In the genomic region with DNA sequence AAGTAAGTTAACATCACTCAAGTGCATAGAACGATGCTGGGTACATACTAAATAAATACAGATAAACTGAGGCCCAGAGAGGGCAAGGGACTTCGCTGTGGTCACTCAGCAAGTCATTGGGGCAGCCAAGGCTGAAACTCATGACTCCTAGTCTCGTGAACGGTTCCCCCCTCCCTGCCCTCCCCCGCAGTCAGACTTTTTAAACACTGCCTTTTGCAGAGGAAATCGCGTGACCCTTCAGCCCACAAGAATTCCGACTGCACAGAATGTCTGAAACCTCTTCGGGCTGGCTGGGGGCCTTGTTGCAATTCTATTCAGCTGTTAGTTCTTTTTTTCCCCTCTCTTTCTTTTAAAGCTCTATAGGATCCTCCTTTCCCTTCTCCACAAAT, we compare ENCODE assay signal across 8 cellular contexts. TPM values are rescaled to one million over a fixed set of nuclear protein-coding genes. Genes with fewer than 3 reads are reported as not detected.
DNase-seq lines count a peak whose midpoint lies in the region; ATAC-seq and TF ChIP-seq lines count a peak whose summit lies in the region.

No MANE protein-coding gene starts in this region.

- CTCF ChIA-PET in AG04449 (lab: Yijun Ruan, JAX): interaction anchor here (1.2 kb wide), 1 partner anchor 9 kb away, joined by 4 read pairs; no protein-coding TSS in a partner anchor
- CTCF ChIA-PET in activated CD4-positive, alpha-beta memory T cell treated with anti-CD3 and anti-CD28 coated beads, Interleukin-2, amount 10 ng/mL, durations not matched to agents 7 days and 5 days (lab: Charles Lee): interaction anchor here (1.0 kb wide), 1 partner anchor 27 kb away, joined by 3 read pairs; no protein-coding TSS in a partner anchor

- TF ChIP-seq CTCF in AG04449 (IDR thresholded peaks at IDR 0.05; ENCODE audit: insufficient read depth, low read length, missing control alignments): no peak
- TF ChIP-seq CTCF in fibroblast of pulmonary artery (IDR thresholded peaks at IDR 0.05; ENCODE audit: low read length, missing control alignments): no peak
- TF ChIP-seq CTCF in psoas muscle (IDR thresholded peaks at IDR 0.05): no peak

- intact Hi-C loops in psoas muscle (cut with DNase I): no loop called here

- POLR2A ChIA-PET in AG04449 (lab: Yijun Ruan, JAX): interaction anchor here (1.0 kb wide), 1 partner anchor 24 kb away, joined by 3 read pairs; no protein-coding TSS in a partner anchor
- POLR2A ChIA-PET in activated CD4-positive, alpha-beta memory T cell treated with anti-CD3 and anti-CD28 coated beads, Interleukin-2, amount 10 ng/mL, durations not matched to agents 7 days and 5 days (lab: Charles Lee): interaction anchor here (1.0 to 1.6 kb wide), 5 partner anchors 15 to 84 kb away, joined by 3 to 9 read pairs (median 4); no protein-coding TSS in a partner anchor

- H3K4me3 ChIP-seq in AG04449 (ENCODE audit: low read depth, low read length): no peak overlapping the region
- no peak overlapping the region for H3K4me3 ChIP-seq in fibroblast of pulmonary artery (replicated peaks; ENCODE audit: low read depth, low read length)
- H3K4me3 ChIP-seq in psoas muscle: no peak overlapping the region
- no peak overlapping the region for H3K4me3 ChIP-seq in H7 (ENCODE audit: insufficient read depth, low read depth, low read length)

- peak overlapping the region; percentile 98 for H3K27ac Mint-ChIP-seq in activated CD4-positive, alpha-beta memory T cell treated with anti-CD3 and anti-CD28 coated beads, Interleukin-2, amount 10 ng/mL, durations not matched to agents 7 days and 5 days

- peaks cover 2% of the 10 kb centered on the region for H3K36me3 Mint-ChIP-seq in activated CD4-positive, alpha-beta memory T cell treated with anti-CD3 and anti-CD28 coated beads, Interleukin-2, amount 10 ng/mL, durations not matched to agents 7 days and 5 days (ENCODE audit: low read depth)

- peaks cover 38% of the 10 kb centered on the region for H3K4me1 Mint-ChIP-seq in activated CD4-positive, alpha-beta memory T cell treated with anti-CD3 and anti-CD28 coated beads, Interleukin-2, amount 10 ng/mL, durations not matched to agents 7 days and 5 days

- 45 to 59% (median 57%) methylated on average over 9 of the region's 9 CpGs for WGBS in psoas muscle, 3 donors

- H3K27ac ChIP-seq in psoas muscle: peak overlapping the region; percentile 50

- H3K9me3 Mint-ChIP-seq in activated CD4-positive, alpha-beta memory T cell treated with anti-CD3 and anti-CD28 coated beads, Interleukin-2, amount 10 ng/mL, durations not matched to agents 7 days and 5 days: no peaks in the 10 kb centered on the region

- H3K27me3 ChIP-seq in psoas muscle (ENCODE audit: insufficient read depth in 3 of 3, low read length in 2 of 3) (no peaks in the 10 kb centered on the region), H7 (ENCODE audit: control insufficient read depth, insufficient read depth, low read length) (no peaks in the 10 kb centered on the region)

- H3K4me1 ChIP-seq in psoas muscle: peaks cover 34% of the 10 kb centered on the region

- DNase-seq in AG04449 (ENCODE audit: low read depth, low spot score): peak; percentile 91
- peak; percentile 65 for DNase-seq in activated CD4-positive, alpha-beta memory T cell treated with anti-CD3 and anti-CD28 coated beads, Interleukin-2, amount 10 ng/mL, durations not matched to agents 7 days and 5 days
- DNase-seq in fibroblast of pulmonary artery (ENCODE audit: low read depth): peak; percentile 98
- DNase-seq in psoas muscle: peak; percentile 67 to 69
- no peak for DNase-seq in H7
- no peak for DNase-seq in SHP77 (lab: John Stamatoyannopoulos, UW)

- ATAC-seq in GM19025 (IDR thresholded peaks at IDR 0.05; ENCODE audit: low read depth, unreplicated experiment) (peak; percentile 28), HG03565 (IDR thresholded peaks at IDR 0.05; ENCODE audit: unreplicated experiment) (peak; percentile 24), psoas muscle (peak in 3 of 4 donors; percentile 36 to 51 (median 49))

- no peaks in the 10 kb centered on the region for H3K9me3 ChIP-seq in psoas muscle

- H3K36me3 ChIP-seq in psoas muscle (ENCODE audit: insufficient read depth in 1 of 2, low read depth in 1 of 2): peaks cover 0 to 3% of the 10 kb centered on the region in 2 donors
- no peaks in the 10 kb centered on the region for H3K36me3 ChIP-seq in H7 (replicated peaks; ENCODE audit: control insufficient read depth, insufficient read depth, low read length)

- H3K4me3 Mint-ChIP-seq in activated CD4-positive, alpha-beta memory T cell treated with anti-CD3 and anti-CD28 coated beads, Interleukin-2, amount 10 ng/mL, durations not matched to agents 7 days and 5 days: peak overlapping the region; percentile 62

- no peaks in the 10 kb centered on the region for H3K27me3 Mint-ChIP-seq in activated CD4-positive, alpha-beta memory T cell treated with anti-CD3 and anti-CD28 coated beads, Interleukin-2, amount 10 ng/mL, durations not matched to agents 7 days and 5 days

RNA-seq across cellular contexts. Expression of a gene that starts 28.1 kb away (rescaled TPM):
- total RNA-seq in activated CD4-positive, alpha-beta memory T cell treated with anti-CD3 and anti-CD28 coated beads, Interleukin-2, amount 10 ng/mL, durations not matched to agents 7 days and 5 days: 10 to 100 TPM; 16.9 to 18.9 TPM
- total RNA-seq in psoas muscle: 10 to 100 TPM in 2 of 4 donors, 1 to 10 TPM in 2; 5.3 to 16.0 (median 9.7) TPM
- 1 to 10 TPM; 2.0 to 4.7 (median 4.2) TPM for polyA plus RNA-seq in psoas muscle
- total RNA-seq in H7 (2014; rRNA removed; shearing (Covaris generic)): 17.1 and 17.6 TPM in 2 replicates

Comparison
In these comparisons a context has a peak if more than half of its experiments do, and no peak if none do; other contexts are left out.
1. DNase-seq: peak in AG04449 (single experiment), activated CD4-positive, alpha-beta memory T cell treated with anti-CD3 and anti-CD28 coated beads, Interleukin-2, amount 10 ng/mL, durations not matched to agents 7 days and 5 days (single experiment), fibroblast of pulmonary artery (single experiment) and psoas muscle (2 of 2); none in H7 (single experiment) and SHP77 (0 of 2).
2. Peak in every context shown above with its lines, with median percentiles within 50 percentile points of each other: ATAC-seq.